ENCODE assay signal across 16 cellular contexts in genomic region chrX:37879692-37880091, GRCh38.
"Had no signal": no experiment of that assay in that cellular context is flagged by ENCODE, and none has a peak within 500 bp of the region (broad histone marks: within the 10 kb centered on the region; RNA-seq: fewer than 3 reads in every experiment).

No MANE protein-coding gene starts in this region.

- H3K4me1 ChIP-seq: heart left ventricle, right atrium auricular region had no signal

- H3K9me3 ChIP-seq: heart left ventricle, right atrium auricular region had no signal

- H3K4me3 ChIP-seq: coronary artery, heart left ventricle, right atrium auricular region, smooth muscle cell had no signal

- DNase-seq: effector CD4-positive, alpha-beta T cell; endodermal cell; erythroblast; heart left ventricle; hippocampal formation; naive thymus-derived CD8-positive, alpha-beta T cell; posterior cingulate gyrus; stimulated activated CD4-positive, alpha-beta T cell treated with anti-CD3 and anti-CD28 coated beads, Interleukin-2, amount 100 ng/mL, for 48 hours; stimulated activated naive CD4-positive, alpha-beta T cell treated with Interleukin-2 at 50 U/mL for 16 hours; trophoblast cell had no signal

- H3K36me3 ChIP-seq: heart left ventricle, right atrium auricular region had no signal

- H3K4me2 ChIP-seq: smooth muscle cell had no signal

- H3K27ac Mint-ChIP-seq: endodermal cell; naive thymus-derived CD8-positive, alpha-beta T cell had no signal

- ATAC-seq: heart left ventricle; naive thymus-derived CD8-positive, alpha-beta T cell had no signal

- H3K4me3 Mint-ChIP-seq: endodermal cell; naive thymus-derived CD8-positive, alpha-beta T cell; neural crest cell had no signal

- H3K27ac ChIP-seq: coronary artery, heart left ventricle, right atrium auricular region had no signal

- H3K36me3 Mint-ChIP-seq: naive thymus-derived CD8-positive, alpha-beta T cell had no signal

- H3K4me1 Mint-ChIP-seq: naive thymus-derived CD8-positive, alpha-beta T cell; neural crest cell had no signal

- H3K27me3 ChIP-seq: right atrium auricular region had no signal

- FAIRE-seq: frontal cortex, urothelium cell line had no signal
